In genomic region chr3:153111056-153111455, GRCh38 we compare ENCODE assay signal across 25 cellular contexts.
"Had no signal": no experiment of that assay in that cellular context is flagged by ENCODE, and none has a peak within 500 bp of the region (broad histone marks: within the 10 kb centered on the region; RNA-seq: fewer than 3 reads in every experiment).

No MANE protein-coding gene starts in this region.

- DNase-seq: effector memory CD4-positive, alpha-beta T cell; esophagus squamous epithelium; glutamatergic neuron; immature natural killer cell; left cardiac atrium; left ventricle myocardium inferior; lower lobe of right lung; midbrain; nucleus accumbens; ovary; right cardiac atrium; small intestine; stimulated activated CD4-positive, alpha-beta T cell treated with anti-CD3 and anti-CD28 coated beads, Interleukin-4, amount 100 ng/mL, for 1 hour; stimulated activated CD8-positive, alpha-beta memory T cell treated with anti-CD3 and anti-CD28 coated beads, Interleukin-4, amount 100 ng/mL, for 48 hours; stimulated activated naive CD8-positive, alpha-beta T cell treated with anti-CD3 and anti-CD28 coated beads, Interleukin-15, amount 100 ng/mL, for 72 hours; testis; upper lobe of right lung had no signal

- H3K4me3 ChIP-seq: esophagus squamous epithelium, gastroesophageal sphincter, left ventricle myocardium inferior, lower lobe of right lung, neural progenitor cell, ovary, testis, tibial nerve, upper lobe of right lung, vagina had no signal

- H3K9me3 Mint-ChIP-seq: natural killer cell treated with Interleukin-12 subunit alpha and Interleukin-12 subunit beta and Interleukin-15 and Interleukin-18, amount 100 ng/mL, for 72 hours; neural progenitor cell; stimulated activated memory B cell treated with anti-CD40 and anti-IgM and Interleukin-4, amounts not matched to agents 10 μg/mL and 1 μg/mL and 100 μg/mL, for 72 hours; stimulated activated naive CD8-positive, alpha-beta T cell treated with anti-CD3 and anti-CD28 coated beads, Interleukin-15, amount 100 ng/mL, for 72 hours had no signal

- H3K36me3 Mint-ChIP-seq: immature natural killer cell; memory B cell; natural killer cell treated with Interleukin-12 subunit alpha and Interleukin-12 subunit beta and Interleukin-15 and Interleukin-18, amount 100 ng/mL, for 72 hours; neural progenitor cell; stimulated activated memory B cell treated with anti-CD40 and anti-IgM and Interleukin-4, amounts not matched to agents 10 μg/mL and 1 μg/mL and 100 μg/mL, for 72 hours had no signal

- H3K4me3 Mint-ChIP-seq: immature natural killer cell; memory B cell; natural killer cell treated with Interleukin-12 subunit alpha and Interleukin-12 subunit beta and Interleukin-15 and Interleukin-18, amount 100 ng/mL, for 72 hours; neural progenitor cell; stimulated activated memory B cell treated with anti-CD40 and anti-IgM and Interleukin-4, amounts not matched to agents 10 μg/mL and 1 μg/mL and 100 μg/mL, for 72 hours; stimulated activated naive CD8-positive, alpha-beta T cell treated with anti-CD3 and anti-CD28 coated beads, Interleukin-15, amount 100 ng/mL, for 72 hours had no signal

- H3K27me3 ChIP-seq: esophagus squamous epithelium, gastroesophageal sphincter, neural progenitor cell, ovary, testis, tibial nerve, upper lobe of right lung, vagina had no signal

- ATAC-seq: gastroesophageal sphincter; left cardiac atrium; lower lobe of right lung; natural killer cell treated with Interleukin-12 subunit alpha and Interleukin-12 subunit beta and Interleukin-15 and Interleukin-18, amount 100 ng/mL, for 72 hours; right cardiac atrium; stimulated activated memory B cell treated with anti-CD40 and anti-IgM and Interleukin-4, amounts not matched to agents 10 μg/mL and 1 μg/mL and 100 μg/mL, for 72 hours; stimulated activated naive CD8-positive, alpha-beta T cell treated with anti-CD3 and anti-CD28 coated beads, Interleukin-15, amount 100 ng/mL, for 72 hours; upper lobe of right lung had no signal

- H3K27me3 Mint-ChIP-seq: progenitor cell of endocrine pancreas; stimulated activated memory B cell treated with anti-CD40 and anti-IgM and Interleukin-4, amounts not matched to agents 10 μg/mL and 1 μg/mL and 100 μg/mL, for 72 hours; stimulated activated naive CD8-positive, alpha-beta T cell treated with anti-CD3 and anti-CD28 coated beads, Interleukin-15, amount 100 ng/mL, for 72 hours had no signal

- H3K4me1 ChIP-seq: esophagus squamous epithelium, gastroesophageal sphincter, left ventricle myocardium inferior, lower lobe of right lung, neural progenitor cell, testis, tibial nerve, upper lobe of right lung, vagina had no signal

- H3K27ac Mint-ChIP-seq: immature natural killer cell; memory B cell; natural killer cell treated with Interleukin-12 subunit alpha and Interleukin-12 subunit beta and Interleukin-15 and Interleukin-18, amount 100 ng/mL, for 72 hours; neural progenitor cell; progenitor cell of endocrine pancreas; stimulated activated memory B cell treated with anti-CD40 and anti-IgM and Interleukin-4, amounts not matched to agents 10 μg/mL and 1 μg/mL and 100 μg/mL, for 72 hours had no signal

- H3K9ac ChIP-seq: neural progenitor cell had no signal

- H3K27ac ChIP-seq: esophagus squamous epithelium, gastroesophageal sphincter, left ventricle myocardium inferior, lower lobe of right lung, neural progenitor cell, ovary, testis, tibial nerve, upper lobe of right lung, vagina had no signal

- H3K36me3 ChIP-seq: esophagus squamous epithelium, gastroesophageal sphincter, left ventricle myocardium inferior, lower lobe of right lung, neural progenitor cell, ovary, tibial nerve, upper lobe of right lung, vagina had no signal

- H3K9me3 ChIP-seq: esophagus squamous epithelium, gastroesophageal sphincter, left ventricle myocardium inferior, lower lobe of right lung, ovary, testis, tibial nerve, upper lobe of right lung, vagina had no signal

- H3K4me1 Mint-ChIP-seq: immature natural killer cell; memory B cell; neural progenitor cell; stimulated activated memory B cell treated with anti-CD40 and anti-IgM and Interleukin-4, amounts not matched to agents 10 μg/mL and 1 μg/mL and 100 μg/mL, for 72 hours; stimulated activated naive CD8-positive, alpha-beta T cell treated with anti-CD3 and anti-CD28 coated beads, Interleukin-15, amount 100 ng/mL, for 72 hours had no signal
